ENCODE assay signal across 10 cellular contexts in genomic region chr1:184160236-184160635, GRCh38.
DNase-seq lines count a peak whose midpoint lies in the region; ATAC-seq, FAIRE-seq and TF ChIP-seq lines count a peak whose summit lies in the region.
"Had no signal": no experiment of that assay in that cellular context is flagged by ENCODE, and none has a peak within 500 bp of the region (broad histone marks: within the 10 kb centered on the region; RNA-seq: fewer than 3 reads in every experiment).

No MANE protein-coding gene starts in this region.

- in situ Hi-C loops in transverse colon (cut with MboI; ENCODE audit: low pct_ligation_motif_present in 1 of 4, low pct_unique_long_range_greater_than_20kb in 1 of 4, low sequenced_read_pairs in 3 of 4): no loop called here

- peaks cover 0 to 6% (median 0%) of the 10 kb centered on the region in 4 donors for H3K4me1 ChIP-seq in transverse colon

- H3K4me3 ChIP-seq in AG04449 (ENCODE audit: low read depth, low read length): no peak overlapping the region
- no peak overlapping the region for H3K4me3 ChIP-seq in foreskin fibroblast (ENCODE audit: low read depth in 1 of 2, low read length in 2 of 2)
- H3K4me3 ChIP-seq in transverse colon: no peak overlapping the region

- H3K36me3 Mint-ChIP-seq in CD4-positive, alpha-beta T cell (ENCODE audit: low read depth): no peaks in the 10 kb centered on the region

- no peaks in the 10 kb centered on the region for H3K36me3 ChIP-seq in transverse colon

- peak; percentile 26 for ATAC-seq in GM18511 (IDR thresholded peaks at IDR 0.05; ENCODE audit: unreplicated experiment)
- no peak for ATAC-seq in CD4-positive, alpha-beta T cell (ENCODE audit: poor library complexity)
- ATAC-seq in GM21526 (IDR thresholded peaks at IDR 0.05; ENCODE audit: low FRiP score, unreplicated experiment): no peak

- TF ChIP-seq EP300 in transverse colon (IDR thresholded peaks at IDR 0.05; ENCODE audit: low read depth): no peak

- no peak for TF ChIP-seq POLR2A in transverse colon (IDR thresholded peaks at IDR 0.05)

- peak; percentile 59 for DNase-seq in AG04449 (ENCODE audit: low read depth, low spot score)
- DNase-seq in RCC 7860 (ENCODE audit: low spot score): peak; percentile 40
- peak; percentile 57 to 77 for DNase-seq in foreskin fibroblast
- no peak for DNase-seq in transverse colon
- no peak for DNase-seq in CD4-positive, alpha-beta T cell
- no peak for DNase-seq in mesenteric fat pad (ENCODE audit: low spot score)
- DNase-seq: SHP77 treated with DMSO at 0.1 percent for 48 hours had no signal

- no peak overlapping the region for H3K27ac Mint-ChIP-seq in CD4-positive, alpha-beta T cell
- H3K27ac Mint-ChIP-seq: memory B cell had no signal

- no peak overlapping the region for H3K27ac ChIP-seq in transverse colon
- H3K27ac ChIP-seq in CD4-positive, alpha-beta T cell (ENCODE audit: low read depth, low read length): no peak overlapping the region

- CTCF ChIA-PET in AG04449 (lab: Yijun Ruan, JAX): interaction anchor here (2.1 kb wide), 1 partner anchor 9 kb away, joined by 6 read pairs; no protein-coding TSS in a partner anchor
- CTCF ChIA-PET in CD4-positive, alpha-beta T cell (lab: Charles Lee): no interaction called here

- H3K9me3 Mint-ChIP-seq in CD4-positive, alpha-beta T cell: no peaks in the 10 kb centered on the region

- no peak overlapping the region for H3K4me3 Mint-ChIP-seq in CD4-positive, alpha-beta T cell
- H3K4me3 Mint-ChIP-seq: memory B cell had no signal

- no peak for FAIRE-seq in RCC 7860 (lab: Jason Lieb, UNC)

- TF ChIP-seq CTCF in AG04449 (IDR thresholded peaks at IDR 0.05; ENCODE audit: insufficient read depth, low read length, missing control alignments) (no peak), foreskin fibroblast (IDR thresholded peaks at IDR 0.05; ENCODE audit: low read depth, low read length) (no peak), transverse colon (IDR thresholded peaks at IDR 0.05) (no peak)
- no peak for TF ChIP-seq CTCF in CD4-positive, alpha-beta T cell (IDR thresholded peaks at IDR 0.05)

- 74% methylated on average over 2 of the region's 2 CpGs; no CpG with 5 or more reads in 1 of the 2 donors for WGBS in transverse colon (ENCODE audit: low coverage in 1 of 2), 2 donors

- no peaks in the 10 kb centered on the region for H3K27me3 Mint-ChIP-seq in CD4-positive, alpha-beta T cell

- intact Hi-C loops in transverse colon (cut with DNase I; ENCODE audit: low total_unique reads): no loop called here
- intact Hi-C loops in CD4-positive, alpha-beta T cell (cut with DNase I, micrococcal nuclease): no loop called here

- POLR2A ChIA-PET in AG04449 (lab: Yijun Ruan, JAX): interaction anchor here (0.6 kb wide), 1 partner anchor 1923 kb away, joined by 3 read pairs; no protein-coding TSS in a partner anchor
- POLR2A ChIA-PET in CD4-positive, alpha-beta T cell (lab: Charles Lee): no interaction called here

- H3K9me3 ChIP-seq in transverse colon: no peaks in the 10 kb centered on the region
- peaks cover 4% of the 10 kb centered on the region for H3K9me3 ChIP-seq in CD4-positive, alpha-beta T cell (ENCODE audit: control insufficient read depth, low read length)

- H3K4me1 Mint-ChIP-seq in CD4-positive, alpha-beta T cell (ENCODE audit: low read depth): no peaks in the 10 kb centered on the region

- no peaks in the 10 kb centered on the region for H3K27me3 ChIP-seq in transverse colon
- no peaks in the 10 kb centered on the region for H3K27me3 ChIP-seq in CD4-positive, alpha-beta T cell (ENCODE audit: control insufficient read depth, insufficient read depth, low read length)

Comparison
In these comparisons a context has a peak if more than half of its experiments do, and no peak if none do; other contexts are left out.
1. DNase-seq: peak in AG04449 (single experiment), RCC 7860 (single experiment) and foreskin fibroblast (2 of 2); none in transverse colon (single experiment), CD4-positive, alpha-beta T cell (0 of 10) and mesenteric fat pad (single experiment).